In genomic region chr4:139776235-139776634, GRCh38 we compare ENCODE assay signal across 21 cellular contexts.
"Had no signal": no experiment of that assay in that cellular context is flagged by ENCODE, and none has a peak within 500 bp of the region (broad histone marks: within the 10 kb centered on the region; RNA-seq: fewer than 3 reads in every experiment).

No MANE protein-coding gene starts in this region.

- H3K4me3 ChIP-seq: ascending aorta, right lobe of liver, tibial nerve, uterus had no signal

- H3K9me3 Mint-ChIP-seq: activated naive CD4-positive, alpha-beta T cell treated with anti-CD3 and anti-CD28 coated beads, Interleukin-2, amount 50 U/mL, for 24 hours; dendritic cell treated with granulocyte-macrophage colony-stimulating factor and Interleukin-4, amounts not matched to agents 40 ng/mL and 50 ng/mL, for 4 days; naive thymus-derived CD8-positive, alpha-beta T cell; stimulated activated naive CD8-positive, alpha-beta T cell treated with anti-CD3 and anti-CD28 coated beads, Interleukin-15, Interleukin-2, amounts not matched to agents 100 ng/mL and 50 ng/mL, for 24 hours had no signal

- H3K4me3 Mint-ChIP-seq: activated naive CD4-positive, alpha-beta T cell treated with anti-CD3 and anti-CD28 coated beads, Interleukin-2, amount 50 U/mL, for 24 hours; dendritic cell treated with granulocyte-macrophage colony-stimulating factor and Interleukin-4, amounts not matched to agents 40 ng/mL and 50 ng/mL, for 4 days; naive thymus-derived CD8-positive, alpha-beta T cell; stimulated activated naive CD8-positive, alpha-beta T cell treated with anti-CD3 and anti-CD28 coated beads, Interleukin-15, Interleukin-2, amounts not matched to agents 100 ng/mL and 50 ng/mL, for 24 hours had no signal

- H3K27ac Mint-ChIP-seq: activated naive CD4-positive, alpha-beta T cell treated with anti-CD3 and anti-CD28 coated beads, Interleukin-2, amount 50 U/mL, for 24 hours; dendritic cell treated with granulocyte-macrophage colony-stimulating factor and Interleukin-4, amounts not matched to agents 40 ng/mL and 50 ng/mL, for 4 days; naive thymus-derived CD8-positive, alpha-beta T cell; stimulated activated naive CD8-positive, alpha-beta T cell treated with anti-CD3 and anti-CD28 coated beads, Interleukin-15, Interleukin-2, amounts not matched to agents 100 ng/mL and 50 ng/mL, for 24 hours had no signal

- H3K27me3 Mint-ChIP-seq: activated naive CD4-positive, alpha-beta T cell treated with anti-CD3 and anti-CD28 coated beads, Interleukin-2, amount 50 U/mL, for 24 hours; dendritic cell treated with granulocyte-macrophage colony-stimulating factor and Interleukin-4, amounts not matched to agents 40 ng/mL and 50 ng/mL, for 4 days; naive thymus-derived CD8-positive, alpha-beta T cell; stimulated activated naive CD8-positive, alpha-beta T cell treated with anti-CD3 and anti-CD28 coated beads, Interleukin-15, Interleukin-2, amounts not matched to agents 100 ng/mL and 50 ng/mL, for 24 hours had no signal

- H3K27me3 ChIP-seq: ascending aorta, right lobe of liver, tibial nerve, uterus had no signal

- H3K4me1 Mint-ChIP-seq: activated naive CD4-positive, alpha-beta T cell treated with anti-CD3 and anti-CD28 coated beads, Interleukin-2, amount 50 U/mL, for 24 hours; naive thymus-derived CD8-positive, alpha-beta T cell had no signal

- ATAC-seq: left cardiac atrium; naive thymus-derived CD8-positive, alpha-beta T cell; right lobe of liver had no signal

- H3K36me3 ChIP-seq: ascending aorta, right lobe of liver, tibial nerve, uterus, WERI-Rb-1 had no signal

- H3K9me3 ChIP-seq: ascending aorta, right lobe of liver, tibial nerve, uterus had no signal

- H3K27ac ChIP-seq: ascending aorta, right lobe of liver, tibial nerve, uterus, WERI-Rb-1 had no signal

- FAIRE-seq: bronchial epithelial cell, small intestine had no signal

- DNase-seq: activated CD4-positive, alpha-beta T cell treated with anti-CD3 and anti-CD28 coated beads for 1 hour; activated CD8-positive, alpha-beta memory T cell treated with anti-CD3 and anti-CD28 coated beads for 24 hours; activated gamma-delta T cell; effector CD8-positive, alpha-beta T cell; left cardiac atrium; mesenchymal stem cell; naive thymus-derived CD8-positive, alpha-beta T cell; occipital lobe; right lobe of liver; small intestine; stimulated activated CD4-positive, alpha-beta T cell treated with anti-CD3 and anti-CD28 coated beads, Interleukin-15, amount 100 ng/mL, for 24 hours; stimulated activated CD4-positive, alpha-beta T cell treated with anti-CD3 and anti-CD28 coated beads, Interleukin-2, amount 100 ng/mL, for 48 hours; T1000; uterus; WERI-Rb-1 had no signal

- H3K4me1 ChIP-seq: ascending aorta, tibial nerve, uterus had no signal

- H3K36me3 Mint-ChIP-seq: activated naive CD4-positive, alpha-beta T cell treated with anti-CD3 and anti-CD28 coated beads, Interleukin-2, amount 50 U/mL, for 24 hours had no signal
